Comparison of ENCODE assay signal across 8 cellular contexts in the genomic region with DNA sequence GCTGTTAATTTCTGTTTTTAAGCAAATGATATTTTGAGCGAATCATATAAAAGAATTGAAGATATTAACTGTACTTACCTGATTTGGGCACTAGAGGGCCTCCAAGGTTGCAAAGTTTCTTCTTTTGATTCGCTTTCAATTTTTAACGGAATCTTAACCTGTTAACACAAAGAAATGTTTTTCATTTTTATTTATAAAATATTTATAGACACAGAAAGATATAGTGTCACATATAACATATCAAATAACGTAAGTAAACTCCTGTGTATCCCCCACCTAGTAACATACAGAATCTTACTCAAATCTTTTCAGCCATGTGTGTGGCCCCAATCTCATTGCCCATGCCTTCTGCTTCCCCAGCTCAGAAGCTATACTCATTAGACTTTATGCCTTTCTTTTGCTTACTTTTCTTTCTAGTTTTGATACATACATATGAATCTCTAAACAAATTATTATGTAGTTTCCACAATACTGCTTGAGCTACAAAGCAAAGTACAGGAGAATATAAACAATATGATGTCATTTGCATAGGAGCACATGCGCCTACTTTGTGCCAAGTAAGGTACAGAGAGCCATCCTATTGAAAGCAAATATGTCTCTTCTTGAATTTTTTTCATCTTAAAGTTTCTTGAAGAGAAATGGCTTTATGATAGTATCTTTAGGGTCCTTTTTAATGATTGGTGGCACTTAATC. TPM values are rescaled to one million over a fixed set of nuclear protein-coding genes. Genes with fewer than 3 reads are reported as not detected.
A peak's percentile ranks its signal among the peaks of the same experiment; 100 is the strongest.
DNase-seq lines count a peak whose midpoint lies in the region; ATAC-seq and TF ChIP-seq lines count a peak whose summit lies in the region.

No MANE protein-coding gene starts in this region.

- DNase-seq in NCI-H510A treated with DMSO at 0.1 percent for 48 hours (lab: John Stamatoyannopoulos, UW), result peak; percentile 65
- no peak for DNase-seq in NCI-H510A (lab: John Stamatoyannopoulos, UW)
- no peak for DNase-seq in GM20000 (ENCODE audit: low spot score)
- peak; percentile 50 for DNase-seq in MV-4-11 (lab: John Stamatoyannopoulos, UW)
- DNase-seq in activated CD4-positive, alpha-beta memory T cell treated with anti-CD3 and anti-CD28 coated beads for 36 hours, result no peak
- DNase-seq in glomerular endothelial cell (ENCODE audit: extremely low read depth, low read depth, low spot score), result peak; percentile 12
- DNase-seq in stimulated activated naive CD8-positive, alpha-beta T cell treated with anti-CD3 and anti-CD28 coated beads, Interleukin-15, Interleukin-2, amounts not matched to agents 100 U/mL and 50 U/mL, for 24 hours, result no peak
- no peak for DNase-seq in HEK293T (ENCODE audit: extremely low spot score)

- CTCF ChIA-PET in activated CD4-positive, alpha-beta memory T cell treated with anti-CD3 and anti-CD28 coated beads for 36 hours (lab: Charles Lee), result interaction anchor here (0.6 to 6.3 kb wide), 26 partner anchors 10 to 1018 kb away, joined by 3 to 96 read pairs (median 5); a partner anchor contains a TSS
- CTCF ChIA-PET in HEK293T (lab: Yijun Ruan, JAX), result interaction anchor here (0.7 to 1.6 kb wide), 2 partner anchors 276 to 876 kb away, joined by 3 to 4 read pairs; no protein-coding TSS in a partner anchor

- peaks cover 28% of the 10 kb centered on the region for H3K4me1 Mint-ChIP-seq in activated CD4-positive, alpha-beta memory T cell treated with anti-CD3 and anti-CD28 coated beads for 36 hours (ENCODE audit: low read depth)

- intact Hi-C loops in activated CD4-positive, alpha-beta memory T cell treated with anti-CD3 and anti-CD28 coated beads for 36 hours (cut with micrococcal nuclease), result loop anchor here (1.0 to 5.0 kb wide), 11 partner anchors 50 to 536 kb away; no protein-coding TSS in a partner anchor

- H3K27ac Mint-ChIP-seq in activated CD4-positive, alpha-beta memory T cell treated with anti-CD3 and anti-CD28 coated beads for 36 hours, result peak overlapping the region; percentile 59

- H3K27me3 Mint-ChIP-seq in activated CD4-positive, alpha-beta memory T cell treated with anti-CD3 and anti-CD28 coated beads for 36 hours, result peaks cover 2% of the 10 kb centered on the region

- H3K36me3 Mint-ChIP-seq in activated CD4-positive, alpha-beta memory T cell treated with anti-CD3 and anti-CD28 coated beads for 36 hours, result no peaks in the 10 kb centered on the region

- H3K4me3 Mint-ChIP-seq in activated CD4-positive, alpha-beta memory T cell treated with anti-CD3 and anti-CD28 coated beads for 36 hours, result peak overlapping the region; percentile 14

- TF ChIP-seq CTCF in GM20000 (IDR thresholded peaks at IDR 0.05; ENCODE audit: extremely low read depth, missing control alignments), result peak; percentile 30

- H3K9me3 Mint-ChIP-seq in activated CD4-positive, alpha-beta memory T cell treated with anti-CD3 and anti-CD28 coated beads for 36 hours, result peaks cover 3% of the 10 kb centered on the region

- ATAC-seq in stimulated activated naive CD8-positive, alpha-beta T cell treated with anti-CD3 and anti-CD28 coated beads, Interleukin-15, Interleukin-2, amounts not matched to agents 100 U/mL and 50 U/mL, for 24 hours, result peak; percentile 51

- POLR2A ChIA-PET in activated CD4-positive, alpha-beta memory T cell treated with anti-CD3 and anti-CD28 coated beads for 36 hours (lab: Charles Lee), result interaction anchor here (0.7 kb wide), 1 partner anchor 307 kb away, joined by 3 read pairs; no protein-coding TSS in a partner anchor
- POLR2A ChIA-PET in HEK293T (lab: Yijun Ruan, JAX), result no interaction called here

TF ChIP-seq in HEK293T, 16 proteins besides CTCF, POLR2A, EP300 and RAD21:
- TF ChIP-seq HDGF (IDR thresholded peaks at IDR 0.05; ENCODE audit: borderline replicate concordance) (no peak), LEF1 (IDR thresholded peaks at IDR 0.05; ENCODE audit: borderline replicate concordance) (no peak), ARNT (IDR thresholded peaks at IDR 0.05) (no peak), FOXA1 (IDR thresholded peaks at IDR 0.05) (no peak), FOXK2 (IDR thresholded peaks at IDR 0.05) (no peak), ZNF384 (IDR thresholded peaks at IDR 0.05) (no peak), ELF4 (IDR thresholded peaks at IDR 0.05) (no peak), NFRKB (IDR thresholded peaks at IDR 0.05) (no peak), CTBP1 (IDR thresholded peaks at IDR 0.05; ENCODE audit: borderline replicate concordance) (no peak), SUZ12 (IDR thresholded peaks at IDR 0.05) (no peak)
- TF ChIP-seq, protein P1, sequence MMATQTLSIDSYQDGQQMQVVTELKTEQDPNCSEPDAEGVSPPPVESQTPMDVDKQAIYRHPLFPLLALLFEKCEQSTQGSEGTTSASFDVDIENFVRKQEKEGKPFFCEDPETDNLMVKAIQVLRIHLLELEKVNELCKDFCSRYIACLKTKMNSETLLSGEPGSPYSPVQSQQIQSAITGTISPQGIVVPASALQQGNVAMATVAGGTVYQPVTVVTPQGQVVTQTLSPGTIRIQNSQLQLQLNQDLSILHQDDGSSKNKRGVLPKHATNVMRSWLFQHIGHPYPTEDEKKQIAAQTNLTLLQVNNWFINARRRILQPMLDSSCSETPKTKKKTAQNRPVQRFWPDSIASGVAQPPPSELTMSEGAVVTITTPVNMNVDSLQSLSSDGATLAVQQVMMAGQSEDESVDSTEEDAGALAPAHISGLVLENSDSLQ (IDR thresholded peaks at IDR 0.05), result no peak

RNA-seq across cellular contexts. Expression of a gene that starts 49.5 kb away (rescaled TPM):
- total RNA-seq in activated CD4-positive, alpha-beta memory T cell treated with anti-CD3 and anti-CD28 coated beads for 36 hours, result not detected
- not detected in 2 replicates for total RNA-seq in glomerular endothelial cell

Comparison
In these comparisons a context has a peak if more than half of its experiments do, and no peak if none do; other contexts are left out.
1. DNase-seq: peak in NCI-H510A treated with DMSO at 0.1 percent for 48 hours (single experiment), MV-4-11 (single experiment) and glomerular endothelial cell (single experiment); none in NCI-H510A (single experiment), GM20000 (single experiment), activated CD4-positive, alpha-beta memory T cell treated with anti-CD3 and anti-CD28 coated beads for 36 hours (single experiment), stimulated activated naive CD8-positive, alpha-beta T cell treated with anti-CD3 and anti-CD28 coated beads, Interleukin-15, Interleukin-2, amounts not matched to agents 100 U/mL and 50 U/mL, for 24 hours (single experiment) and HEK293T (single experiment).